Comparison of ENCODE assay signal across 8 cellular contexts in the genomic region with DNA sequence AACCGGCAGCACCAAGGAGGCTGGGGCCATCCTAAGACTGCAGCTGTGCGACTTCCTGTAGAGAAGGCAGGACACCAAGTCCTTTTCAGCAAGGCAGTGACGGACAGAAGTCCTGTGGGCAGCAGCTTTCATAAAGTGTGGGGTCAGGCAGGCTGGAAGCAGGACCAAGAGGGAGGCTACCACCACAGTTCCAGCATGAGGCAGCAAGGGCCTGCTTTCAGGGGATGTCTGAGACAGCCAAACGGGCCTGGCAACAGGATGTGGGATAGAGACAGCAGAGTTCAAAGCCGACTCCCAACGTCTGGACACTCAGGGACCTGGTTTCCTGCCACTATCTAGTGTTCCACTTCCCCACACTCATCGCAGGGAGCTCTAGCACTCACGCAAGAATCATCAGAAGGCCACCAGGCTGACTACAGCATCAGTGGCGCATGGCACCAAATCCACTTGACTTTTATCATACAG. TPM values are rescaled to one million over a fixed set of nuclear protein-coding genes. Genes with fewer than 3 reads are reported as not detected.
DNase-seq lines count a peak whose midpoint lies in the region; ATAC-seq, FAIRE-seq and TF ChIP-seq lines count a peak whose summit lies in the region.

No MANE protein-coding gene starts in this region.

- H3K27ac ChIP-seq in Peyer's patch, result peak overlapping the region; percentile 26 to 72 (median 57)
- peak overlapping the region; percentile 59 for H3K27ac ChIP-seq in effector memory CD4-positive, alpha-beta T cell (ENCODE audit: insufficient read depth, low read length, poor library complexity, severe bottlenecking)

- no peak overlapping the region for H3K4me3 Mint-ChIP-seq in nephron progenitor cell

- H3K4me1 ChIP-seq in Peyer's patch, result peaks cover 15 to 81% (median 38%) of the 10 kb centered on the region in 4 donors
- peaks cover 65% of the 10 kb centered on the region for H3K4me1 ChIP-seq in effector memory CD4-positive, alpha-beta T cell (ENCODE audit: control insufficient read depth, insufficient read depth, low read length, poor library complexity, severe bottlenecking)

- no peaks in the 10 kb centered on the region for H3K36me3 ChIP-seq in Peyer's patch
- H3K36me3 ChIP-seq in effector memory CD4-positive, alpha-beta T cell (ENCODE audit: control insufficient read depth, insufficient read depth, low read length), result no peaks in the 10 kb centered on the region

- no peak for FAIRE-seq in GM19239 (lab: Jason Lieb, UNC)

- DNase-seq in GM19239 (ENCODE audit: insufficient read length, low spot score), result peak; percentile 27
- peak in 2 of 3 donors; percentile 45 to 69 for DNase-seq in Peyer's patch
- peak in 2 of 3 donors; percentile 19 to 25 for DNase-seq in effector memory CD4-positive, alpha-beta T cell
- DNase-seq in nephron progenitor cell, result no peak
- DNase-seq in cortex of kidney (lab: John Stamatoyannopoulos, UW), result no peak

- H3K4me1 Mint-ChIP-seq in nephron progenitor cell, result peaks cover 75% of the 10 kb centered on the region

- no peaks in the 10 kb centered on the region for H3K9me3 ChIP-seq in Peyer's patch
- H3K9me3 ChIP-seq in effector memory CD4-positive, alpha-beta T cell (ENCODE audit: control insufficient read depth, low read length), result no peaks in the 10 kb centered on the region

- peak overlapping the region in 3 of 4 donors; percentile 8 to 15 (median 12) for H3K4me3 ChIP-seq in Peyer's patch
- H3K4me3 ChIP-seq in effector memory CD4-positive, alpha-beta T cell (ENCODE audit: insufficient read depth, low read depth, low read length, poor library complexity, severe bottlenecking), result peak overlapping the region; percentile 36

- H3K27me3 Mint-ChIP-seq in nephron progenitor cell (ENCODE audit: low read depth, poor library complexity), result peaks cover 1% of the 10 kb centered on the region

- peak overlapping the region; percentile 40 for H3K27ac Mint-ChIP-seq in nephron progenitor cell

- ATAC-seq in HG02678 (IDR thresholded peaks at IDR 0.05; ENCODE audit: unreplicated experiment), result no peak
- ATAC-seq in GM21529 (IDR thresholded peaks at IDR 0.05; ENCODE audit: unreplicated experiment), result no peak
- no peak for ATAC-seq in HG03045 (IDR thresholded peaks at IDR 0.05; ENCODE audit: unreplicated experiment)

- TF ChIP-seq CTCF in Peyer's patch (IDR thresholded peaks at IDR 0.05) (no peak), nephron progenitor cell (IDR thresholded peaks at IDR 0.05) (no peak)

- no peak for TF ChIP-seq POLR2A in Peyer's patch (IDR thresholded peaks at IDR 0.05)

- no peaks in the 10 kb centered on the region for H3K9me3 Mint-ChIP-seq in nephron progenitor cell

- H3K27me3 ChIP-seq in Peyer's patch, result no peaks in the 10 kb centered on the region
- no peaks in the 10 kb centered on the region for H3K27me3 ChIP-seq in effector memory CD4-positive, alpha-beta T cell (replicated peaks; ENCODE audit: control insufficient read depth, insufficient read depth, low read length, poor library complexity, severe bottlenecking)

- H3K36me3 Mint-ChIP-seq in nephron progenitor cell (ENCODE audit: low read depth), result no peaks in the 10 kb centered on the region

RNA-seq across cellular contexts. Expression of gene USP7, which starts 5.3 kb away (rescaled TPM):
- 100 to 1,000 TPM; 125 to 139 (median 130) TPM for total RNA-seq in Peyer's patch

Comparison
In these comparisons a context has a peak if more than half of its experiments do, and no peak if none do; other contexts are left out.
1. DNase-seq: peak in GM19239 (single experiment), Peyer's patch (2 of 3) and effector memory CD4-positive, alpha-beta T cell (2 of 3); none in nephron progenitor cell (single experiment) and cortex of kidney (single experiment).